17 cellular contexts compared by ENCODE assay signal in the genomic region with DNA sequence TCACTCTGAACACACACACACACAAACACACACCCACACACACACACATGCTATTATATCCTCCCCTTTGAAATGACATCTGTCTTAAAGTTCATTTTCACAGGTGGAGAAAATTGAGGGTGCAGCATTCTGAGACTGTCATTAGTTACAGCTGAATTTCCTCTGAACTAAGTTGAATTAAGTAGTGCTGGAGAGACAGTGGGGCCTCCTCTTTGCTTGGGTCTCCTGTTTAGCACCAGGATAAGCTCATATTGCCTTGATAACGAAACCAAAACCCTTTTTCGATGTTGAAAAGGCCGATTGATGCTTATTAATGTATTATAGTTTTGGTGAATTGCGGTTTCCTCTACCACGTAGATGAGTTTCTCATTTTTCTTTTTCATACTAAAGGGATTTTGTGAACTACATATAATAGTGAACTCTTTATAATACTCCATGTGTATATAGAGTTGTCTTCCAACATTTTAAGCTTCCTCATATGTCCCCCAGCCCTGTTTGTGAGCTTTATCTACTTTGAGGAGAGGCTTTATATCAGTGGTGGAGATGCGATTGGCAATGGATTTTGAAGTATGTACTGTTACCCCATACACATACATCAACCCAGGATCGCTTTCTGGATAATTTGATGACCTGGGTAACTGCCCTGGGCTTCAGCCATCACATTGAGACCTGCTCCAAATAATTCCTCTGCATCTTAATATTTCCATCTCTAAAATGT. TPM values are rescaled to one million over a fixed set of nuclear protein-coding genes. Genes with fewer than 3 reads are reported as not detected.
DNase-seq lines count a peak whose midpoint lies in the region; ATAC-seq, FAIRE-seq and TF ChIP-seq lines count a peak whose summit lies in the region.
"Had no signal": no experiment of that assay in that cellular context is flagged by ENCODE, and none has a peak within 500 bp of the region (broad histone marks: within the 10 kb centered on the region; RNA-seq: fewer than 3 reads in every experiment).

No MANE protein-coding gene starts in this region.

- no peak for FAIRE-seq in small intestine (lab: Jason Lieb, UNC)
- FAIRE-seq: endometrium, G401.6 had no signal

- no peaks in the 10 kb centered on the region for H3K9me3 Mint-ChIP-seq in activated T-cell treated with anti-CD3 and anti-CD28 coated beads, Interleukin-2, amount 50 U/mL, for 72 hours
- no peaks in the 10 kb centered on the region for H3K9me3 Mint-ChIP-seq in activated CD8-positive, alpha-beta T cell treated with anti-CD3 and anti-CD28 coated beads, Interleukin-2, amount 10 ng/mL, durations not matched to agents 7 days and 5 days (ENCODE audit: insufficient read depth)
- H3K9me3 Mint-ChIP-seq: brain had no signal

- POLR2A ChIA-PET in activated CD8-positive, alpha-beta T cell treated with anti-CD3 and anti-CD28 coated beads, Interleukin-2, amount 10 ng/mL, durations not matched to agents 7 days and 5 days (lab: Charles Lee): interaction anchor here (0.7 kb wide), 1 partner anchor 31 kb away, joined by 4 read pairs; no protein-coding TSS in a partner anchor

- peaks cover 36% of the 10 kb centered on the region for H3K4me1 Mint-ChIP-seq in activated T-cell treated with anti-CD3 and anti-CD28 coated beads, Interleukin-2, amount 50 U/mL, for 72 hours (ENCODE audit: low read depth)
- peaks cover 25% of the 10 kb centered on the region for H3K4me1 Mint-ChIP-seq in activated CD8-positive, alpha-beta T cell treated with anti-CD3 and anti-CD28 coated beads, Interleukin-2, amount 10 ng/mL, durations not matched to agents 7 days and 5 days (ENCODE audit: low read depth)

- ATAC-seq in activated T-cell treated with anti-CD3 and anti-CD28 coated beads, Interleukin-2, amount 50 U/mL, for 72 hours (replicated peaks in 1 of 2): peak; percentile 29 to 45
- peak; percentile 82 for ATAC-seq in activated CD8-positive, alpha-beta T cell treated with anti-CD3 and anti-CD28 coated beads, Interleukin-2, amount 10 ng/mL, durations not matched to agents 7 days and 5 days
- no peak for ATAC-seq in Right ventricle myocardium inferior

- intact Hi-C loops in ovary (cut with DNase I): loop anchor here in 3 of 4 donors (5.0 to 10.0 kb wide), 3 partner anchors 375 to 385 kb away; no protein-coding TSS in a partner anchor
- intact Hi-C loops in Right ventricle myocardium inferior (cut with DNase I): loop anchor here (5.0 kb wide), 3 partner anchors 158 to 443 kb away; no protein-coding TSS in a partner anchor

- no peaks in the 10 kb centered on the region for H3K4me1 ChIP-seq in small intestine (ENCODE audit: control insufficient read depth in 2 of 2, insufficient read depth in 1 of 2, low read depth in 1 of 2, low read length in 1 of 2)
- H3K4me1 ChIP-seq in ovary (ENCODE audit: insufficient read depth): no peaks in the 10 kb centered on the region

- no peak for TF ChIP-seq CTCF in ovary (IDR thresholded peaks at IDR 0.05)

- H3K27me3 ChIP-seq in small intestine (ENCODE audit: control insufficient read depth in 2 of 2, insufficient read depth in 2 of 2, low read length in 2 of 2): no peaks in the 10 kb centered on the region
- no peaks in the 10 kb centered on the region for H3K27me3 ChIP-seq in ovary

- H3K27ac ChIP-seq in small intestine (ENCODE audit: low read depth in 1 of 2, low read length in 1 of 2): no peak overlapping the region
- H3K27ac ChIP-seq in ovary: no peak overlapping the region
- H3K27ac ChIP-seq: HL-60 had no signal

- H3K36me3 ChIP-seq in small intestine (ENCODE audit: control insufficient read depth in 2 of 2, insufficient read depth in 2 of 2, low read length in 2 of 2): no peaks in the 10 kb centered on the region
- no peaks in the 10 kb centered on the region for H3K36me3 ChIP-seq in ovary

- no peak for DNase-seq in activated T-cell treated with anti-CD3 and anti-CD28 coated beads, Interleukin-2, amount 50 U/mL, for 72 hours
- DNase-seq in activated T-cell treated with anti-CD3 and anti-CD28 coated beads, Interleukin-2, amount 50 U/mL, for 48 hours: no peak
- DNase-seq in NCI-H2107 (lab: John Stamatoyannopoulos, UW): peak; percentile 49
- DNase-seq in activated CD8-positive, alpha-beta T cell treated with anti-CD3 and anti-CD28 coated beads, Interleukin-2, amount 10 ng/mL, durations not matched to agents 7 days and 5 days: peak; percentile 33
- DNase-seq in small intestine: peak; percentile 3
- DNase-seq in ovary: no peak
- DNase-seq in iPS-NIHi7 (ENCODE audit: extremely low spot score): no peak
- no peak for DNase-seq in Right ventricle myocardium inferior (ENCODE audit: missing footprints)
- DNase-seq: head of caudate nucleus, NCI-H526 treated with DMSO at 0.1 percent for 48 hours, nucleus accumbens, SW 1271 had no signal

- no peaks in the 10 kb centered on the region for H3K9me3 ChIP-seq in small intestine (ENCODE audit: control insufficient read depth, low read depth)
- H3K9me3 ChIP-seq in ovary: no peaks in the 10 kb centered on the region

- TF ChIP-seq POLR2A in ovary (IDR thresholded peaks at IDR 0.05): no peak

- H3K36me3 Mint-ChIP-seq in activated T-cell treated with anti-CD3 and anti-CD28 coated beads, Interleukin-2, amount 50 U/mL, for 72 hours (ENCODE audit: insufficient read depth in 2 of 2): no peaks in the 10 kb centered on the region
- H3K36me3 Mint-ChIP-seq in activated CD8-positive, alpha-beta T cell treated with anti-CD3 and anti-CD28 coated beads, Interleukin-2, amount 10 ng/mL, durations not matched to agents 7 days and 5 days (ENCODE audit: low read depth): no peaks in the 10 kb centered on the region
- H3K36me3 Mint-ChIP-seq: brain had no signal

- no peak for TF ChIP-seq EP300 in ovary (IDR thresholded peaks at IDR 0.05)

- peak overlapping the region; percentile 92 for H3K27ac Mint-ChIP-seq in activated T-cell treated with anti-CD3 and anti-CD28 coated beads, Interleukin-2, amount 50 U/mL, for 72 hours
- H3K27ac Mint-ChIP-seq in activated CD8-positive, alpha-beta T cell treated with anti-CD3 and anti-CD28 coated beads, Interleukin-2, amount 10 ng/mL, durations not matched to agents 7 days and 5 days: peak overlapping the region; percentile 53
- H3K27ac Mint-ChIP-seq: brain had no signal

- CTCF ChIA-PET in activated CD8-positive, alpha-beta T cell treated with anti-CD3 and anti-CD28 coated beads, Interleukin-2, amount 10 ng/mL, durations not matched to agents 7 days and 5 days (lab: Charles Lee): interaction anchor here (1.3 kb wide), 1 partner anchor 444 kb away, joined by 6 read pairs; no protein-coding TSS in a partner anchor

- H3K4me3 Mint-ChIP-seq in activated T-cell treated with anti-CD3 and anti-CD28 coated beads, Interleukin-2, amount 50 U/mL, for 72 hours: peak overlapping the region; percentile 59 to 80
- H3K4me3 Mint-ChIP-seq in activated CD8-positive, alpha-beta T cell treated with anti-CD3 and anti-CD28 coated beads, Interleukin-2, amount 10 ng/mL, durations not matched to agents 7 days and 5 days: peak overlapping the region; percentile 64
- H3K4me3 Mint-ChIP-seq: brain had no signal

- 63 to 79% (median 72%) methylated on average over 7 of the region's 7 CpGs for WGBS in small intestine, 3 donors
- 57 to 70% (median 66%) methylated on average over 7 of the region's 7 CpGs for WGBS in ovary, 3 donors

- H3K4me3 ChIP-seq in small intestine (ENCODE audit: low read depth in 1 of 2, low read length in 2 of 2) (no peak overlapping the region), ovary (no peak overlapping the region)

- no peaks in the 10 kb centered on the region for H3K27me3 Mint-ChIP-seq in activated T-cell treated with anti-CD3 and anti-CD28 coated beads, Interleukin-2, amount 50 U/mL, for 72 hours (ENCODE audit: low read depth)
- H3K27me3 Mint-ChIP-seq in activated CD8-positive, alpha-beta T cell treated with anti-CD3 and anti-CD28 coated beads, Interleukin-2, amount 10 ng/mL, durations not matched to agents 7 days and 5 days (ENCODE audit: low read depth): no peaks in the 10 kb centered on the region
- H3K27me3 Mint-ChIP-seq: brain had no signal

RNA-seq across cellular contexts. Expression of gene DYNLT5, which starts 17.4 kb away (rescaled TPM):
- not detected for total RNA-seq in activated T-cell treated with anti-CD3 and anti-CD28 coated beads, Interleukin-2, amount 50 U/mL, for 72 hours
- total RNA-seq in activated CD8-positive, alpha-beta T cell treated with anti-CD3 and anti-CD28 coated beads, Interleukin-2, amount 10 ng/mL, durations not matched to agents 7 days and 5 days: not detected
- polyA plus RNA-seq in small intestine (under 1 TPM in 1 of 3 donors, not detected in 2; 0.39 TPM), ovary (under 1 TPM; 0.05 to 0.48 TPM)
- total RNA-seq in ovary (10 to 100 TPM in 1 of 7 donors, 1 to 10 TPM in 1, under 1 TPM in 5; 0.23 to 11.4 (median 0.60) TPM), Right ventricle myocardium inferior (1.6 TPM)

RNA-seq across cellular contexts. Expression of gene INSL5, which starts 31.4 kb away (rescaled TPM):
- not detected for total RNA-seq in activated T-cell treated with anti-CD3 and anti-CD28 coated beads, Interleukin-2, amount 50 U/mL, for 72 hours
- total RNA-seq in activated CD8-positive, alpha-beta T cell treated with anti-CD3 and anti-CD28 coated beads, Interleukin-2, amount 10 ng/mL, durations not matched to agents 7 days and 5 days: not detected
- not detected for polyA plus RNA-seq in small intestine
- not detected for total RNA-seq in ovary
- polyA plus RNA-seq in ovary: not detected
- not detected for total RNA-seq in Right ventricle myocardium inferior
- total RNA-seq: liver had no signal
- polyA plus RNA-seq: liver had no signal

Comparison
In these comparisons a context has a peak if more than half of its experiments do, and no peak if none do; other contexts are left out.
1. DNase-seq: peak in NCI-H2107 (single experiment), activated CD8-positive, alpha-beta T cell treated with anti-CD3 and anti-CD28 coated beads, Interleukin-2, amount 10 ng/mL, durations not matched to agents 7 days and 5 days (single experiment) and small intestine (single experiment); none in activated T-cell treated with anti-CD3 and anti-CD28 coated beads, Interleukin-2, amount 50 U/mL, for 72 hours (0 of 2), activated T-cell treated with anti-CD3 and anti-CD28 coated beads, Interleukin-2, amount 50 U/mL, for 48 hours (0 of 2), ovary (0 of 5), iPS-NIHi7 (single experiment) and Right ventricle myocardium inferior (single experiment).